Comparison of ENCODE assay signal across 10 cellular contexts in the genomic region with DNA sequence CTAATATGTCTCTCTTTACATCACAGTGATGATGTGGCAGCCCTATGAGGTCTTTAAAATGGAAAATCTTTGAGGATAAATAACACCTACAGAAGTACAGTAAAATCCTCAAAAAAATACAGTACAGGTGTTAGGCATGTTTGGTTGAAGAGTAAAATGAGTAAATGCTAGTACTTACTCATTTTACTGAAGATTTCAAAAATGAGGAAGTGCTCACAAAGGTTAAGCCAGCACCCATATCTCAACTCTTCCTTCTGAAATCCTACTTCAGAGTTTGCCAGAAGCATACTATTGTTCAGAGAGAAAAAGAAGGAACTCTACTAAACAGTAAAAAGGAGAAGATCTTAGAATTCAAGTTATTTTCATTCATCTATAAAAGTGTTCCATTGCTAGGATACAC.
A peak's percentile ranks its signal among the peaks of the same experiment; 100 is the strongest.
DNase-seq lines count a peak whose midpoint lies in the region; ATAC-seq, FAIRE-seq and TF ChIP-seq lines count a peak whose summit lies in the region.
"Had no signal": no experiment of that assay in that cellular context is flagged by ENCODE, and none has a peak within 500 bp of the region (broad histone marks: within the 10 kb centered on the region; RNA-seq: fewer than 3 reads in every experiment).

No MANE protein-coding gene starts in this region.

- H3K4me1 Mint-ChIP-seq in astrocyte (ENCODE audit: low read depth, unreplicated experiment): peaks cover 80% of the 10 kb centered on the region

- CTCF ChIA-PET in RWPE1 (lab: Yijun Ruan, JAX): no interaction called here

- TF ChIP-seq POLR2A in sigmoid colon (IDR thresholded peaks at IDR 0.05): no peak
- TF ChIP-seq POLR2A in erythroblast (IDR thresholded peaks at IDR 0.05; ENCODE audit: low read length): no peak

- H3K9me3 ChIP-seq in astrocyte (ENCODE audit: insufficient read depth, low read depth, low read length): no peaks in the 10 kb centered on the region
- no peaks in the 10 kb centered on the region for H3K9me3 ChIP-seq in sigmoid colon

- H2AFZ ChIP-seq in astrocyte (ENCODE audit: low read depth, low read length): no peak overlapping the region

- no peak overlapping the region for H3K4me2 ChIP-seq in astrocyte (ENCODE audit: low read length)

- DNase-seq in astrocyte (ENCODE audit: low read depth) (no peak), sigmoid colon (no peak), RWPE1 (ENCODE audit: low spot score) (no peak), erythroblast (lab: John Stamatoyannopoulos, UW) (no peak)
- DNase-seq: kidney had no signal

- POLR2A ChIA-PET in RWPE1 (lab: Yijun Ruan, JAX; ENCODE audit: low non-redundant PET): interaction anchor here (0.5 kb wide), 1 partner anchor 651 kb away, joined by 3 read pairs; no protein-coding TSS in a partner anchor

- peaks cover 31% of the 10 kb centered on the region for H3K36me3 Mint-ChIP-seq in astrocyte (ENCODE audit: low read depth, unreplicated experiment)

- peaks cover 94% of the 10 kb centered on the region for H3K79me2 ChIP-seq in astrocyte (ENCODE audit: insufficient read depth, low read length)

- peak overlapping the region; percentile 19 for H3K9ac ChIP-seq in astrocyte (ENCODE audit: low read length)

- H3K36me3 ChIP-seq in astrocyte (ENCODE audit: insufficient read depth, low read length) (peaks cover 20% of the 10 kb centered on the region), sigmoid colon (peaks cover 0 to 52% (median 15%) of the 10 kb centered on the region in 4 donors)

- H3K27ac ChIP-seq in astrocyte (ENCODE audit: low read depth, low read length) (peak overlapping the region; percentile 28), sigmoid colon (peak overlapping the region; percentile 77 to 99 (median 88)), RWPE1 (no peak overlapping the region)

- no peaks in the 10 kb centered on the region for H3K27me3 ChIP-seq in astrocyte (ENCODE audit: insufficient read depth, low read length)
- H3K27me3 ChIP-seq in sigmoid colon: no peaks in the 10 kb centered on the region

- peak overlapping the region; percentile 77 for H3K27ac Mint-ChIP-seq in astrocyte (ENCODE audit: unreplicated experiment)

- H3K4me3 ChIP-seq in astrocyte (ENCODE audit: insufficient read depth, low read depth, low read length) (no peak overlapping the region), sigmoid colon (no peak overlapping the region)

- peaks cover 55% of the 10 kb centered on the region for H4K20me1 ChIP-seq in astrocyte (ENCODE audit: insufficient read depth, low read length)

- ATAC-seq in GM18517 (IDR thresholded peaks at IDR 0.05; ENCODE audit: unreplicated experiment): peak; percentile 41
- ATAC-seq in HG02938 (IDR thresholded peaks at IDR 0.05; ENCODE audit: unreplicated experiment): peak; percentile 43
- no peak for ATAC-seq in HG02763 (IDR thresholded peaks at IDR 0.05; ENCODE audit: unreplicated experiment)
- ATAC-seq in GM18520 (IDR thresholded peaks at IDR 0.05; ENCODE audit: unreplicated experiment): no peak

- H3K27me3 Mint-ChIP-seq in astrocyte (ENCODE audit: low read depth, unreplicated experiment): no peaks in the 10 kb centered on the region

- peak; percentile 37 for FAIRE-seq in astrocyte (lab: Jason Lieb, UNC)
- FAIRE-seq: kidney had no signal

- intact Hi-C loops in sigmoid colon (cut with DNase I): loop anchor here (5.0 to 10.0 kb wide), 2 partner anchors 42 to 294 kb away; no protein-coding TSS in a partner anchor

- peak overlapping the region; percentile 13 for H3K4me3 Mint-ChIP-seq in astrocyte (ENCODE audit: unreplicated experiment)

- H3K4me1 ChIP-seq in astrocyte (ENCODE audit: insufficient read depth, low read length) (peaks cover 47% of the 10 kb centered on the region), sigmoid colon (peaks cover 0 to 100% (median 94%) of the 10 kb centered on the region in 4 donors)

- no peak for TF ChIP-seq CTCF in astrocyte (IDR thresholded peaks at IDR 0.05; ENCODE audit: insufficient read depth, low read depth, low read length)
- TF ChIP-seq CTCF in sigmoid colon (IDR thresholded peaks at IDR 0.05): no peak
- TF ChIP-seq CTCF in RWPE1 (conservative IDR thresholded peaks at IDR 0.05; ENCODE audit: low read depth): no peak

- no peak for TF ChIP-seq EP300 in sigmoid colon (IDR thresholded peaks at IDR 0.05)

- H3K9me3 Mint-ChIP-seq in astrocyte (ENCODE audit: unreplicated experiment): no peaks in the 10 kb centered on the region
- H3K9me3 Mint-ChIP-seq: dendritic cell treated with granulocyte-macrophage colony-stimulating factor and Interleukin-4, amounts not matched to agents 40 ng/mL and 50 ng/mL, for 4 days had no signal

Comparison
In these comparisons a context has a peak if more than half of its experiments do, and no peak if none do; other contexts are left out.
1. ATAC-seq: peak in GM18517 (single experiment) and HG02938 (single experiment); none in HG02763 (single experiment) and GM18520 (single experiment).